Comparison of ENCODE assay signal across 8 cellular contexts in genomic region chr12:15532364-15532977, GRCh38.
DNase-seq lines count a peak whose midpoint lies in the region; ATAC-seq and TF ChIP-seq lines count a peak whose summit lies in the region.

No MANE protein-coding gene starts in this region.

- POLR2A ChIA-PET in CD8-positive, alpha-beta T cell (lab: Charles Lee) = interaction anchor here (0.9 to 4.0 kb wide), 5 partner anchors 14 to 331 kb away, joined by 3 to 19 read pairs (median 4); no protein-coding TSS in a partner anchor

- no peak overlapping the region for H3K27ac Mint-ChIP-seq in CD8-positive, alpha-beta T cell
- peak overlapping the region; percentile 32 for H3K27ac Mint-ChIP-seq in activated naive CD8-positive, alpha-beta T cell treated with anti-CD3 and anti-CD28 coated beads for 36 hours

- no peaks in the 10 kb centered on the region for H4K20me1 ChIP-seq in hepatocyte (ENCODE audit: insufficient read depth, poor library complexity, severe bottlenecking)

- H3K27ac ChIP-seq in CD8-positive, alpha-beta T cell (ENCODE audit: low read depth, low read length) = no peak overlapping the region
- H3K27ac ChIP-seq in Peyer's patch = no peak overlapping the region
- no peak overlapping the region for H3K27ac ChIP-seq in hepatocyte

- no peaks in the 10 kb centered on the region for H3K27me3 ChIP-seq in CD8-positive, alpha-beta T cell (ENCODE audit: insufficient read depth, low read length)
- H3K27me3 ChIP-seq in Peyer's patch = no peaks in the 10 kb centered on the region
- no peaks in the 10 kb centered on the region for H3K27me3 ChIP-seq in hepatocyte

- H3K79me2 ChIP-seq in hepatocyte = no peaks in the 10 kb centered on the region

- H3K4me1 ChIP-seq in CD8-positive, alpha-beta T cell (ENCODE audit: insufficient read depth, low read length) = peaks cover 25% of the 10 kb centered on the region
- no peaks in the 10 kb centered on the region for H3K4me1 ChIP-seq in Peyer's patch
- no peaks in the 10 kb centered on the region for H3K4me1 ChIP-seq in hepatocyte (ENCODE audit: insufficient read depth)

- H3K4me3 Mint-ChIP-seq in CD8-positive, alpha-beta T cell = no peak overlapping the region
- H3K4me3 Mint-ChIP-seq in activated naive CD8-positive, alpha-beta T cell treated with anti-CD3 and anti-CD28 coated beads for 36 hours = no peak overlapping the region

- no peaks in the 10 kb centered on the region for H3K9me2 ChIP-seq in hepatocyte (replicated peaks; ENCODE audit: insufficient read depth)

- peaks cover 5% of the 10 kb centered on the region for H3K9me3 Mint-ChIP-seq in CD8-positive, alpha-beta T cell
- H3K9me3 Mint-ChIP-seq in activated naive CD8-positive, alpha-beta T cell treated with anti-CD3 and anti-CD28 coated beads for 36 hours = peaks cover 12% of the 10 kb centered on the region

- intact Hi-C loops in CD8-positive, alpha-beta T cell (cut with DNase I, micrococcal nuclease) = loop anchor here (1.0 to 10.0 kb wide), 7 partner anchors 14 to 758 kb away; partner anchors contain the start of gene STRAP (in 1 of the 2)

- 48% methylated on average over 3 of the region's 3 CpGs for WGBS in hepatocyte (ENCODE audit: low lambda C conversion rate, missing lambda C conversion rate)

- no peak overlapping the region for H3K4me2 ChIP-seq in hepatocyte

- H3K27me3 Mint-ChIP-seq in CD8-positive, alpha-beta T cell (ENCODE audit: low read depth) = no peaks in the 10 kb centered on the region
- H3K27me3 Mint-ChIP-seq in activated naive CD8-positive, alpha-beta T cell treated with anti-CD3 and anti-CD28 coated beads for 36 hours = no peaks in the 10 kb centered on the region

- no peak overlapping the region for H3K4me3 ChIP-seq in CD8-positive, alpha-beta T cell (ENCODE audit: low read depth, low read length)
- H3K4me3 ChIP-seq in Peyer's patch (no peak overlapping the region), hepatocyte (no peak overlapping the region)

- ATAC-seq in CD8-positive, alpha-beta T cell = peak; percentile 55
- ATAC-seq in GM19043 (IDR thresholded peaks at IDR 0.05; ENCODE audit: low read depth, unreplicated experiment) = peak; percentile 70
- ATAC-seq in HG03342 (IDR thresholded peaks at IDR 0.05; ENCODE audit: unreplicated experiment) = peak; percentile 86

- H2AFZ ChIP-seq in hepatocyte = no peak overlapping the region

- TF ChIP-seq POLR2A in Peyer's patch (IDR thresholded peaks at IDR 0.05) = no peak

- peak; percentile 15 to 67 (median 36) for DNase-seq in CD8-positive, alpha-beta T cell
- peak in 2 of 3 donors; percentile 41 to 67 for DNase-seq in Peyer's patch
- DNase-seq in activated naive CD8-positive, alpha-beta T cell treated with anti-CD3 and anti-CD28 coated beads for 36 hours = peak; percentile 49
- peak; percentile 36 for DNase-seq in hepatocyte (ENCODE audit: low spot score)
- DNase-seq in stimulated activated CD4-positive, alpha-beta T cell treated with anti-CD3 and anti-CD28 coated beads, Interleukin-2, amount 100 ng/mL, for 24 hours = peak; percentile 34 to 50
- DNase-seq in NCI-H2227 treated with DMSO at 0.1 percent for 48 hours (lab: John Stamatoyannopoulos, UW) = no peak

- CTCF ChIA-PET in CD8-positive, alpha-beta T cell (lab: Charles Lee) = interaction anchor here (0.6 to 5.7 kb wide), 28 partner anchors 8 to 758 kb away, joined by 3 to 277 read pairs (median 8); a partner anchor contains a TSS

- TF ChIP-seq CTCF in CD8-positive, alpha-beta T cell (IDR thresholded peaks at IDR 0.05) = peak; percentile 70
- TF ChIP-seq CTCF in Peyer's patch (IDR thresholded peaks at IDR 0.05) (peak; percentile 16 to 64 (median 56)), hepatocyte (IDR thresholded peaks at IDR 0.05; ENCODE audit: poor library complexity) (peak; percentile 44)

- peaks cover 18% of the 10 kb centered on the region for H3K4me1 Mint-ChIP-seq in CD8-positive, alpha-beta T cell (ENCODE audit: low read depth)
- peaks cover 8% of the 10 kb centered on the region for H3K4me1 Mint-ChIP-seq in activated naive CD8-positive, alpha-beta T cell treated with anti-CD3 and anti-CD28 coated beads for 36 hours

- H3K36me3 Mint-ChIP-seq in CD8-positive, alpha-beta T cell = peaks cover 4% of the 10 kb centered on the region
- H3K36me3 Mint-ChIP-seq in activated naive CD8-positive, alpha-beta T cell treated with anti-CD3 and anti-CD28 coated beads for 36 hours = peaks cover 5% of the 10 kb centered on the region

- H3K36me3 ChIP-seq in CD8-positive, alpha-beta T cell (ENCODE audit: insufficient read depth, low read length) = no peaks in the 10 kb centered on the region
- H3K36me3 ChIP-seq in Peyer's patch = no peaks in the 10 kb centered on the region
- H3K36me3 ChIP-seq in hepatocyte (replicated peaks; ENCODE audit: insufficient read depth, low read depth) = no peaks in the 10 kb centered on the region

- peaks cover 7% of the 10 kb centered on the region for H3K9me3 ChIP-seq in CD8-positive, alpha-beta T cell (ENCODE audit: low read length)
- H3K9me3 ChIP-seq in Peyer's patch = no peaks in the 10 kb centered on the region
- H3K9me3 ChIP-seq in hepatocyte (ENCODE audit: low read depth) = no peaks in the 10 kb centered on the region
